8 cellular contexts compared by ENCODE assay signal in the genomic region with DNA sequence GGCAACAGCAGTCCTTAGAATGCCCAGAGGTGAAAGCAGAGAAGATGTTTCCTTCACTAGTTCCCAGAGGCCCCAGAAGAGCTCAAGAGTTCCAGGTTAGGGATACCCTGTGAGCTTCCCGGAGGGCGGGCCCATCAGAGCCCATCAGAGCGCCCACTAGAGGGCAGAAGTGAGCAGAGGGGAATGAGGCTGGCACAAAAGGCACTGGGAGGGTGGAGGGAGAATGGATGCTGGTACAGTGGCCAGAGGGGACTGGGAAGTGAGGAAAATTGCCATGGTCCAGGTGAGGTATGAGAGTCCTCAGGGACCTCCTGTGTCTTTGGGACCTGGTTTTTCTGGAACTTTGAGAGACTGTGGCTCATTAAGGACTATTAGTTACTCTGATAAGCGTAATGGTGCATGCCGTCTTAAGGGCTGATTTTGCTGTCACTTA. TPM values are rescaled to one million over a fixed set of nuclear protein-coding genes. Genes with fewer than 3 reads are reported as not detected.
DNase-seq lines count a peak whose midpoint lies in the region; ATAC-seq, FAIRE-seq and TF ChIP-seq lines count a peak whose summit lies in the region.

No MANE protein-coding gene starts in this region.

- TF ChIP-seq POLR2A in upper lobe of left lung (IDR thresholded peaks at IDR 0.05) = no peak

- peaks cover 5% of the 10 kb centered on the region for H3K9me3 Mint-ChIP-seq in astrocyte (ENCODE audit: unreplicated experiment)

- DNase-seq in astrocyte (ENCODE audit: low read depth) = no peak
- peak; percentile 17 to 52 for DNase-seq in lung microvascular endothelial cell (ENCODE audit: low read depth in 2 of 2)
- DNase-seq in upper lobe of left lung = no peak
- no peak for DNase-seq in NCI-H1436 treated with DMSO at 0.1 percent for 48 hours (lab: John Stamatoyannopoulos, UW)

- H3K9me3 ChIP-seq in DOHH2 (ENCODE audit: control insufficient read depth, insufficient read depth, low read length) = no peaks in the 10 kb centered on the region
- no peaks in the 10 kb centered on the region for H3K9me3 ChIP-seq in SU-DHL-6 (ENCODE audit: insufficient read depth, low read length)
- no peaks in the 10 kb centered on the region for H3K9me3 ChIP-seq in astrocyte (ENCODE audit: insufficient read depth, low read depth, low read length)
- no peaks in the 10 kb centered on the region for H3K9me3 ChIP-seq in upper lobe of left lung

- H2AFZ ChIP-seq in SU-DHL-6 (ENCODE audit: low read depth, low read length, severe bottlenecking) (no peak overlapping the region), astrocyte (ENCODE audit: low read depth, low read length) (no peak overlapping the region)

- WGBS in upper lobe of left lung, 2 donors = 49 to 59% methylated on average over 5 of the region's 5 CpGs

- H3F3A ChIP-seq in DOHH2 (ENCODE audit: control insufficient read depth, insufficient read depth) (no peaks in the 10 kb centered on the region), SU-DHL-6 (ENCODE audit: insufficient read depth) (no peaks in the 10 kb centered on the region)

- H3K27me3 Mint-ChIP-seq in astrocyte (ENCODE audit: low read depth, unreplicated experiment) = peaks cover 2% of the 10 kb centered on the region

- TF ChIP-seq CTCF in DOHH2 (IDR thresholded peaks at IDR 0.05; ENCODE audit: low read depth, low read length, poor library complexity, severe bottlenecking) (peak; percentile 95), SU-DHL-6 (IDR thresholded peaks at IDR 0.05; ENCODE audit: insufficient read depth, low read length, poor library complexity, severe bottlenecking) (peak; percentile 91), astrocyte (IDR thresholded peaks at IDR 0.05; ENCODE audit: insufficient read depth, low read depth, low read length) (peak; percentile 16), upper lobe of left lung (IDR thresholded peaks at IDR 0.05) (peak in 5 of 6 experiments; percentile 23 to 50 (median 39))

- H3K9ac ChIP-seq in SU-DHL-6 (ENCODE audit: low read length) (no peak overlapping the region), astrocyte (ENCODE audit: low read length) (no peak overlapping the region)

- H4K20me1 ChIP-seq in DOHH2 (ENCODE audit: control insufficient read depth, insufficient read depth, low read depth, low read length) = no peaks in the 10 kb centered on the region
- no peaks in the 10 kb centered on the region for H4K20me1 ChIP-seq in SU-DHL-6 (ENCODE audit: low read depth, low read length)
- no peaks in the 10 kb centered on the region for H4K20me1 ChIP-seq in astrocyte (ENCODE audit: insufficient read depth, low read length)

- H3K79me2 ChIP-seq in DOHH2 (ENCODE audit: control insufficient read depth, low read length) (no peaks in the 10 kb centered on the region), SU-DHL-6 (ENCODE audit: insufficient read depth, low read length) (no peaks in the 10 kb centered on the region), astrocyte (ENCODE audit: insufficient read depth, low read length) (no peaks in the 10 kb centered on the region)

- H3K4me3 ChIP-seq in DOHH2 (ENCODE audit: low read length) = no peak overlapping the region
- no peak overlapping the region for H3K4me3 ChIP-seq in SU-DHL-6 (ENCODE audit: insufficient read depth, low read length, poor library complexity, severe bottlenecking)
- H3K4me3 ChIP-seq in astrocyte (ENCODE audit: insufficient read depth, low read depth, low read length) = no peak overlapping the region
- no peak overlapping the region for H3K4me3 ChIP-seq in upper lobe of left lung

- H3K9me2 ChIP-seq in DOHH2 (replicated peaks; ENCODE audit: control insufficient read depth, low read length) (no peaks in the 10 kb centered on the region), SU-DHL-6 (replicated peaks; ENCODE audit: insufficient read depth, low read length) (no peaks in the 10 kb centered on the region)

- TF ChIP-seq EP300 in upper lobe of left lung (IDR thresholded peaks at IDR 0.05) = no peak

- H3K4me2 ChIP-seq in DOHH2 (ENCODE audit: low read length) = no peak overlapping the region
- H3K4me2 ChIP-seq in SU-DHL-6 (ENCODE audit: low read depth, low read length, poor library complexity, severe bottlenecking) = no peak overlapping the region
- no peak overlapping the region for H3K4me2 ChIP-seq in astrocyte (ENCODE audit: low read length)

- H3K36me3 ChIP-seq in DOHH2 (ENCODE audit: control insufficient read depth, low read length) (no peaks in the 10 kb centered on the region), SU-DHL-6 (ENCODE audit: low read length) (no peaks in the 10 kb centered on the region), astrocyte (ENCODE audit: insufficient read depth, low read length) (no peaks in the 10 kb centered on the region), upper lobe of left lung (no peaks in the 10 kb centered on the region)

- no peak overlapping the region for H3K4me3 Mint-ChIP-seq in astrocyte (ENCODE audit: unreplicated experiment)

- FAIRE-seq in astrocyte (lab: Jason Lieb, UNC) = no peak

- peak; percentile 51 for ATAC-seq in HG02588 (IDR thresholded peaks at IDR 0.05; ENCODE audit: unreplicated experiment)
- ATAC-seq in upper lobe of left lung (ENCODE audit: low FRiP score in 2 of 2) = peak; percentile 15 to 56
- ATAC-seq in HG03095 (IDR thresholded peaks at IDR 0.05; ENCODE audit: unreplicated experiment) = no peak

- H3K4me1 Mint-ChIP-seq in astrocyte (ENCODE audit: low read depth, unreplicated experiment) = peaks cover 2% of the 10 kb centered on the region

- no peak overlapping the region for H3K27ac Mint-ChIP-seq in astrocyte (ENCODE audit: unreplicated experiment)

- no peaks in the 10 kb centered on the region for H3K36me3 Mint-ChIP-seq in astrocyte (ENCODE audit: low read depth, unreplicated experiment)

- H3K4me1 ChIP-seq in DOHH2 (ENCODE audit: control insufficient read depth, low read length) (peaks cover 13% of the 10 kb centered on the region), astrocyte (ENCODE audit: insufficient read depth, low read length) (no peaks in the 10 kb centered on the region), upper lobe of left lung (no peaks in the 10 kb centered on the region)

- H3K27me3 ChIP-seq in DOHH2 (ENCODE audit: control insufficient read depth, low read length) = peaks cover 5% of the 10 kb centered on the region; the same call in 1 of the 2 replicates
- no peaks in the 10 kb centered on the region for H3K27me3 ChIP-seq in SU-DHL-6 (ENCODE audit: low read length)
- H3K27me3 ChIP-seq in astrocyte (ENCODE audit: insufficient read depth, low read length) = no peaks in the 10 kb centered on the region
- no peaks in the 10 kb centered on the region for H3K27me3 ChIP-seq in upper lobe of left lung

- H3K27ac ChIP-seq in DOHH2 (ENCODE audit: low read depth, low read length) (no peak overlapping the region), SU-DHL-6 (ENCODE audit: low read depth, low read length) (no peak overlapping the region), astrocyte (ENCODE audit: low read depth, low read length) (no peak overlapping the region), upper lobe of left lung (no peak overlapping the region)

RNA-seq across cellular contexts. Expression of gene LINC00237, which starts 57.3 kb away (rescaled TPM):
- not detected in 2 replicates for total RNA-seq in astrocyte
- total RNA-seq in lung microvascular endothelial cell = not detected in 2 replicates
- total RNA-seq in upper lobe of left lung = not detected

Comparison
In these comparisons a context has a peak if more than half of its experiments do, and no peak if none do; other contexts are left out.
1. CTCF ChIP-seq: peak in every context shown above with its lines; median percentile 95 in DOHH2; 91 in SU-DHL-6; 39 in upper lobe of left lung; 16 in astrocyte.
2. DNase-seq: peak in lung microvascular endothelial cell (2 of 2); none in astrocyte (single experiment), upper lobe of left lung (0 of 2) and NCI-H1436 treated with DMSO at 0.1 percent for 48 hours (single experiment).